Comparison of ENCODE assay signal across 9 cellular contexts in the genomic region with DNA sequence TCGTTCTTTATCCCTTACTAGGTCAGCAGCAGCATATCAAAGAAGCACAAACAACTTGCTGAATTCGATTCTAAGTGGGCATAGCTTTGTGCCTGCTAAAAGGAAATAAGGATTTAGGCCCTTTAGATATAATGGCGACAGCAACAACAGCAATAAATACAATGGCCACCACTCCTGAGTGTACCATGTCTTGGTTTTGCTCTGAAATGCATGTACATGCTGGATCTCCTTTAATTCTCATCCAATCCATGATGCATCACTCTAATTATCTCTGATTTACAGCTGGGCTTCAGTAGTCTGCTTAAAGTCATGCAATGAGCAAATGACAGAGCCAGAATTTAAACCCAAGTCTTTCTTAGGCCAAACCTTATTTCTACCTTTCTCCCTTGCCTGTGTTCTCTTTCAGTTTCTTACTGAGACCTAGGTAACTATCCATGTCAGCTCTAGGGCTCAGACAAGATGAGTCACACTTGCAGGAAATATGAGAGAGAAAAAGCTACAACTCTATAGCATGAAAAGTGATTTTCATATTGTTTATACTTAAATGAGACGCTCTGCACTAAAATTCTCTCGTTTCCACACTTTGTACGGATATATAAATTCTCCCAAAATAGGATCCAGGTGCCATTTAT.
DNase-seq lines count a peak whose midpoint lies in the region; ATAC-seq, FAIRE-seq and TF ChIP-seq lines count a peak whose summit lies in the region.
"Had no signal": no experiment of that assay in that cellular context is flagged by ENCODE, and none has a peak within 500 bp of the region (broad histone marks: within the 10 kb centered on the region; RNA-seq: fewer than 3 reads in every experiment).

No MANE protein-coding gene starts in this region.

- no peak overlapping the region for H3K4me3 ChIP-seq in fibroblast of the aortic adventitia (ENCODE audit: low read depth, low read length)

- no peak overlapping the region for H3K27ac ChIP-seq in caudate nucleus (ENCODE audit: low read depth, low read length)

- DNase-seq in DMS53 treated with DMSO at 0.1 percent for 48 hours (lab: John Stamatoyannopoulos, UW; ENCODE audit: unreplicated experiment) (peak; percentile 30), RCC 7860 (ENCODE audit: low spot score) (peak; percentile 60), fibroblast of the aortic adventitia (ENCODE audit: low read depth) (peak; percentile 42), DMS79 treated with DMSO at 0.1 percent for 48 hours (lab: John Stamatoyannopoulos, UW) (no peak), DMS153 (lab: John Stamatoyannopoulos, UW) (no peak), caudate nucleus (lab: John Stamatoyannopoulos, UW) (no peak), superior temporal gyrus (ENCODE audit: extremely low spot score) (no peak)
- DNase-seq: CD4-positive, alpha-beta memory T cell had no signal

- peak; percentile 87 for FAIRE-seq in RCC 7860 (lab: Jason Lieb, UNC)

- no peak for TF ChIP-seq CTCF in fibroblast of the aortic adventitia (IDR thresholded peaks at IDR 0.05; ENCODE audit: insufficient read depth, low read length)

- ATAC-seq in GM21717 (IDR thresholded peaks at IDR 0.05; ENCODE audit: unreplicated experiment) = peak; percentile 86

Comparison
In these comparisons a context has a peak if more than half of its experiments do, and no peak if none do; other contexts are left out.
1. DNase-seq: peak in DMS53 treated with DMSO at 0.1 percent for 48 hours (single experiment), RCC 7860 (single experiment) and fibroblast of the aortic adventitia (single experiment); none in DMS79 treated with DMSO at 0.1 percent for 48 hours (single experiment), DMS153 (single experiment), caudate nucleus (0 of 61) and superior temporal gyrus (single experiment).